ENCODE assay signal across 8 cellular contexts in the genomic region with DNA sequence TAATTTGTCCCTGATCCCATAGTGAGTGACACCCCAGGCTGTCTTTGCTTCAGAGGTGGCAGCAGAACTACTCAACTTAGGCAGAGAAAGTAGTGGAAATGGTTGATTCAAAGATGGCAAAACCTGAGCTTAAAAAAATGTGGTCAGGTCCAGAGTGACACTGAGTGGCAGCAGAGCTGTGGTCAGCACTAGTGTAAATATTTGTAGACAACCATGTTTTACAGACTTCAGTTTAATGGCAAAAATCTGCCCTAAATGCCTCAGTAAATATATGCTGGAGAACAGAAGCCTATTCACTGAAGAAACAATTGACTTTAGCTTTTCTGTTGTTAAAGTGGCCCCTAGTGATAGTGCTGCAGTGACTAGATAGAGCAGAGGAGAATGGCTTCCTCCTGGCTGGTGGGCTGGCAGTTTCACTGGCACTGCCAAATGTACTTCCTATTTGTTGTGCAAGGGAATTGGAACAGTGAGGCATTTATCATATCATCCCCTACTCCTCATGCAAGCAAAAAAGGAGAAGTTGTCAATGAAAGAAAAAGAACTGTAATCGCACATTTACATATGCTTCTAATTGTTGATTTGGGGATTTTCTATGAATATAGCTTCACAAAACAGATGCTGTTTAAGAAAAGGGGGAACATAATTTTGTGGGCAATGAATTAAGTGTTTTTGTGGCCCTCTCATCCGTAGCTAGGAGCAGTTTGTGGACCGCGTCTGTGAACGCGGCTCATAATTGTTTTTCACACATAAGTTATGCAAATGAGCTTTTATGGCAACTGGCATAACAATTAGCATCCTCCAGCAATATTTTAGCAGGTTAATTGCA. TPM values are rescaled to one million over a fixed set of nuclear protein-coding genes. Genes with fewer than 3 reads are reported as not detected.
A peak's percentile ranks its signal among the peaks of the same experiment; 100 is the strongest.
DNase-seq lines count a peak whose midpoint lies in the region; ATAC-seq, FAIRE-seq and TF ChIP-seq lines count a peak whose summit lies in the region.

No MANE protein-coding gene starts in this region.

- no peak overlapping the region for H2AFZ ChIP-seq in H1 (ENCODE audit: low read length)

- H3K79me2 ChIP-seq in H1 (ENCODE audit: control insufficient read depth in 1 of 2, insufficient read depth in 2 of 2, low read length in 2 of 2) = peaks cover 0 to 78% of the 10 kb centered on the region in 2 experiments; a peak in 3 of 4 replicates

- CTCF ChIA-PET in H1 (lab: Charles Lee; ENCODE audit: partially characterized antibody) = interaction anchor here (0.7 to 1.0 kb wide), 3 partner anchors 8 to 128 kb away, joined by 3 read pairs; no protein-coding TSS in a partner anchor

- H3K36me3 Mint-ChIP-seq in neural crest cell (ENCODE audit: low read depth) = no peaks in the 10 kb centered on the region

- peaks cover 67% of the 10 kb centered on the region for H3K4me1 Mint-ChIP-seq in neural crest cell

- H3K4ac ChIP-seq in H1 (replicated peaks; ENCODE audit: insufficient read length, low read depth, low read length) = no peak overlapping the region

- no peak overlapping the region for H2BK5ac ChIP-seq in H1 (ENCODE audit: low read depth, low read length)

- H3K79me1 ChIP-seq in H1 (ENCODE audit: low read depth, low read length) = no peaks in the 10 kb centered on the region

- H4K91ac ChIP-seq in H1 (replicated peaks; ENCODE audit: insufficient read length, low read length) = no peak overlapping the region

- H3K56ac ChIP-seq in H1 (replicated peaks; ENCODE audit: insufficient read length, low read depth, low read length) = no peak overlapping the region

- H3K27ac Mint-ChIP-seq in neural crest cell (ENCODE audit: unreplicated experiment) = peak overlapping the region; percentile 29

- H3K23me2 ChIP-seq in H1 (ENCODE audit: low read depth, low read length) = no peaks in the 10 kb centered on the region

- H2BK12ac ChIP-seq in H1 (ENCODE audit: low read depth, low read length) = no peak overlapping the region

- no peak overlapping the region for H2AK5ac ChIP-seq in H1 (ENCODE audit: low read depth, low read length)

- H2BK15ac ChIP-seq in H1 (ENCODE audit: low read length) = no peak overlapping the region

- peak; percentile 24 for FAIRE-seq in H1 (lab: Jason Lieb, UNC)

- no peak overlapping the region for H3K18ac ChIP-seq in H1 (ENCODE audit: extremely low read depth, low read length)

- no peaks in the 10 kb centered on the region for H3K9me3 Mint-ChIP-seq in neural crest cell

- 0 out of 4 replicates have a peak, but pooled peaks of 1 of the 2 experiments have one; percentile 11 for TF ChIP-seq RAD21 in H1 (IDR thresholded peaks at IDR 0.05 in 1 of 2, conservative IDR thresholded peaks at IDR 0.05 in 1 of 2; ENCODE audit: low read depth in 2 of 2, low read length in 2 of 2)

- H2BK20ac ChIP-seq in H1 (ENCODE audit: low read length) = no peak overlapping the region

- TF ChIP-seq POLR2A in H1 (IDR thresholded peaks at IDR 0.05; ENCODE audit: control extremely low read depth in 1 of 2, low read depth in 2 of 2, low read length in 2 of 2) = no peak

- H3K36me3 ChIP-seq in H1 (ENCODE audit: control insufficient read depth in 2 of 4, insufficient read depth in 4 of 4, low read length in 3 of 4) = no peaks in the 10 kb centered on the region; a peak in 1 of 8 replicates

- no peak for ATAC-seq in HG03354 (IDR thresholded peaks at IDR 0.05; ENCODE audit: poor library complexity, severe bottlenecking, unreplicated experiment)
- no peak for ATAC-seq in GM19035 (IDR thresholded peaks at IDR 0.05; ENCODE audit: unreplicated experiment)

- no peak overlapping the region for H3K23ac ChIP-seq in H1 (ENCODE audit: insufficient read length)

- no peak overlapping the region for H3K14ac ChIP-seq in H1 (ENCODE audit: insufficient read length)

- H3K27me3 Mint-ChIP-seq in neural crest cell (ENCODE audit: low read depth) = no peaks in the 10 kb centered on the region

- peak overlapping the region; percentile 22 to 51 for H3K4me2 ChIP-seq in H1 (ENCODE audit: insufficient read depth in 1 of 2, low read depth in 2 of 2, low read length in 2 of 2)

- POLR2A ChIA-PET in H1 (lab: Charles Lee; ENCODE audit: partially characterized antibody) = interaction anchor here (0.6 to 2.3 kb wide), 6 partner anchors 9 to 1485 kb away, joined by 3 to 7 read pairs (median 4); no protein-coding TSS in a partner anchor

- no peak overlapping the region for H3K27ac ChIP-seq in H1 (ENCODE audit: low read depth, low read length)

- peaks cover 4 to 41% (median 22%) of the 10 kb centered on the region in 4 experiments; a peak in 6 of 7 replicates for H3K4me1 ChIP-seq in H1 (replicated peaks in 1 of 4; ENCODE audit: control insufficient read depth in 3 of 4, insufficient read depth in 4 of 4, low read length in 3 of 4)

- H4K8ac ChIP-seq in H1 (ENCODE audit: extremely low read depth, insufficient read depth, low read length) = no peak overlapping the region

- no peaks in the 10 kb centered on the region for H3K27me3 ChIP-seq in H1 (replicated peaks in 1 of 4; ENCODE audit: control insufficient read depth in 3 of 4, extremely low read depth in 1 of 4, insufficient read depth in 3 of 4, low read length in 3 of 4)

- peak overlapping the region; percentile 61 for H4K5ac ChIP-seq in H1 (ENCODE audit: insufficient read length, low read depth, low read length)

- TF ChIP-seq CTCF in H1 (IDR thresholded peaks at IDR 0.05; ENCODE audit: control extremely low read depth in 1 of 3, insufficient read depth in 1 of 3, low read depth in 1 of 3, low read length in 3 of 3) (no peak), neural crest cell (conservative IDR thresholded peaks at IDR 0.05) (no peak)

- H3K9me3 ChIP-seq in H1 (ENCODE audit: insufficient read depth in 2 of 2, low read depth in 1 of 2, low read length in 1 of 2) = no peaks in the 10 kb centered on the region

- 36% methylated on average over 6 of the region's 6 CpGs; no CpG with 5 or more reads in 1 of the 2 experiments for WGBS in H1 (ENCODE audit: extremely low coverage in 1 of 2, insufficient coverage in 1 of 2, insufficient read length in 1 of 2, insufficient replicate concordance in 2 of 2, low coverage in 1 of 2, low lambda C conversion rate in 2 of 2, missing lambda C conversion rate in 1 of 2), 2 experiments

- no peak overlapping the region for H2BK120ac ChIP-seq in H1 (replicated peaks; ENCODE audit: low read depth, low read length)

- TF ChIP-seq EP300 in H1 (IDR thresholded peaks at IDR 0.05; ENCODE audit: borderline replicate concordance in 1 of 2, low read depth in 2 of 2, low read length in 2 of 2) = no peak

- DNase-seq in NCI-H2107 treated with DMSO at 0.1 percent for 48 hours (lab: John Stamatoyannopoulos, UW; ENCODE audit: unreplicated experiment) (peak; percentile 61), NCI-H2107 (lab: John Stamatoyannopoulos, UW) (no peak), NCI-H774 (lab: John Stamatoyannopoulos, UW) (peak; percentile 43), H1 (ENCODE audit: low read depth in 1 of 2, low spot score in 2 of 2) (no peak), neural crest cell (ENCODE audit: low read depth, low spot score) (no peak), cerebellum (ENCODE audit: low spot score) (no peak)

- no peaks in the 10 kb centered on the region for H4K20me1 ChIP-seq in H1 (replicated peaks in 1 of 2; ENCODE audit: control insufficient read depth in 1 of 2, insufficient read depth in 2 of 2, low read length in 2 of 2)

- H3K4me3 Mint-ChIP-seq in neural crest cell = peak overlapping the region; percentile 71

- H3K4me3 ChIP-seq in H1 (ENCODE audit: extremely low read depth in 1 of 4, insufficient read depth in 2 of 4, low read depth in 3 of 4, low read length in 4 of 4) = peak overlapping the region in 1 of 4 experiments; percentile 39; a peak in 2 of 8 replicates

- no peak overlapping the region for H3K9ac ChIP-seq in H1 (replicated peaks in 1 of 4; ENCODE audit: extremely low read depth in 1 of 4, low read depth in 3 of 4, low read length in 3 of 4)

TF ChIP-seq in H1, 55 proteins besides CTCF, POLR2A, EP300 and RAD21 (continues in another document):
- no peak for TF ChIP-seq SIX5 (IDR thresholded peaks at IDR 0.05; ENCODE audit: low read depth, low read length)
- no peak for TF ChIP-seq GTF2F1 (IDR thresholded peaks at IDR 0.05; ENCODE audit: borderline replicate concordance, low read depth, low read length)
- TF ChIP-seq, protein P1, sequence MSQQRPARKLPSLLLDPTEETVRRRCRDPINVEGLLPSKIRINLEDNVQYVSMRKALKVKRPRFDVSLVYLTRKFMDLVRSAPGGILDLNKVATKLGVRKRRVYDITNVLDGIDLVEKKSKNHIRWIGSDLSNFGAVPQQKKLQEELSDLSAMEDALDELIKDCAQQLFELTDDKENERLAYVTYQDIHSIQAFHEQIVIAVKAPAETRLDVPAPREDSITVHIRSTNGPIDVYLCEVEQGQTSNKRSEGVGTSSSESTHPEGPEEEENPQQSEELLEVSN (IDR thresholded peaks at IDR 0.05) = no peak
- no peak for TF ChIP-seq CBX5 (IDR thresholded peaks at IDR 0.05; ENCODE audit: low read depth, low read length)
- TF ChIP-seq CREB1 (IDR thresholded peaks at IDR 0.05) = no peak
- no peak for TF ChIP-seq PHF8 (conservative IDR thresholded peaks at IDR 0.05; ENCODE audit: low read depth, low read length)
- no peak for TF ChIP-seq ZNF274 (IDR thresholded peaks at IDR 0.05; ENCODE audit: borderline replicate concordance, extremely low read depth, low read length)
- TF ChIP-seq CTBP2 (IDR thresholded peaks at IDR 0.05; ENCODE audit: borderline replicate concordance, insufficient read depth, insufficient read length, low read length) = no peak

RNA-seq across cellular contexts. Expression of a gene that starts 12.0 kb away (rescaled TPM):
- total RNA-seq in H1 (2021; fragmentation: NEBNext Ultra II Directional; extraction: Animal tissue kit (Norgen Biotek cat#: 25700)) = 44.3 and 45.1 TPM in 2 replicates
- 13.7 and 22.7 TPM in 2 replicates for polyA plus RNA-seq in H1 (2011; rRNA removed)
- 28.2 TPM for polyA plus RNA-seq in H1 (2011; cell fraction: cytosol; rRNA removed)
- 38.5 TPM for polyA plus RNA-seq in H1 (2011; cell fraction: nucleus; rRNA removed)
- 25.7 to 37.2 TPM (median 28.9 TPM) in 4 replicates for polyA plus RNA-seq in H1 (2012, experiment 1 of 2)
- 13.7 TPM for polyA plus RNA-seq in H1 (2012, experiment 2 of 2)
- 24.2 TPM for polyA plus RNA-seq in H1 (2013, experiment 1 of 2)
- polyA plus RNA-seq in H1 (2013, experiment 2 of 2) = 24.7 TPM
- polyA minus RNA-seq in H1 (2011; rRNA and poly(A)+ RNA removed) = 47.8 and 51.6 TPM in 2 replicates
- polyA minus RNA-seq in H1 (2011; cell fraction: cytosol; rRNA and poly(A)+ RNA removed) = 37.6 TPM
- 331 TPM for polyA minus RNA-seq in H1 (2011; cell fraction: nucleus; rRNA and poly(A)+ RNA removed)
- 69.0 and 71.6 TPM in 2 replicates for total RNA-seq in neural crest cell
- total RNA-seq in cerebellum = 123 TPM

RNA-seq across cellular contexts. Expression of a gene that starts 52.2 kb away (rescaled TPM):
- total RNA-seq in H1 (2021; fragmentation: NEBNext Ultra II Directional; extraction: Animal tissue kit (Norgen Biotek cat#: 25700)) = 140 and 146 TPM in 2 replicates
- 79.2 and 101 TPM in 2 replicates for polyA plus RNA-seq in H1 (2011; rRNA removed)
- polyA plus RNA-seq in H1 (2011; cell fraction: cytosol; rRNA removed) = 85.1 TPM
- 106 TPM for polyA plus RNA-seq in H1 (2011; cell fraction: nucleus; rRNA removed)
- polyA plus RNA-seq in H1 (2012, experiment 1 of 2) = 86.0 to 98.9 TPM (median 91.5 TPM) in 4 replicates
- polyA plus RNA-seq in H1 (2012, experiment 2 of 2) = 41.8 TPM
- polyA plus RNA-seq in H1 (2013, experiment 1 of 2) = 89.0 TPM
- polyA plus RNA-seq in H1 (2013, experiment 2 of 2) = 86.7 TPM
- 117 and 131 TPM in 2 replicates for polyA minus RNA-seq in H1 (2011; rRNA and poly(A)+ RNA removed)
- polyA minus RNA-seq in H1 (2011; cell fraction: cytosol; rRNA and poly(A)+ RNA removed) = 31.9 TPM
- polyA minus RNA-seq in H1 (2011; cell fraction: nucleus; rRNA and poly(A)+ RNA removed) = 97.4 TPM
- total RNA-seq in neural crest cell (63.4 and 74.3 TPM in 2 replicates), cerebellum (43.3 TPM)

Comparison
In these comparisons a context has a peak if more than half of its experiments do, and no peak if none do; other contexts are left out.
1. DNase-seq: peak in NCI-H2107 treated with DMSO at 0.1 percent for 48 hours (single experiment) and NCI-H774 (single experiment); none in NCI-H2107 (single experiment), H1 (0 of 2), neural crest cell (single experiment) and cerebellum (single experiment).